ENCODE assay signal across 20 cellular contexts in the genomic region with DNA sequence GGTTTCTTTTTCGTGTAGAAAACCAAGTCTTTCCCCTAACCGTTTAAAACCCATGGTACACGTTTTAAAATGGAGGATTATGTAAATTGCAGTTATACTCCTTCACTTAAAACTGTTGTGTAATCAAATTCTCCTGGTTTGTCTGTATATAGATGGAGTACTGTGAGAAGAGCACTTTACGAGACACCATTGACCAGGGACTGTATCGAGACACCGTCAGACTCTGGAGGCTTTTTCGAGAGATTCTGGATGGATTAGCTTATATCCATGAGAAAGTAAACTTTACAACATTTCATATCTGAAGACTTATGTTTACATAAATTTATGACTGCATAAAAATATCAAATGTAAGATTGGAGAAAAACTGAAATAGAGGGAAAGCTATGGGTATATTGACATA. TPM values are rescaled to one million over a fixed set of nuclear protein-coding genes. Genes with fewer than 3 reads are reported as not detected.
A peak's percentile ranks its signal among the peaks of the same experiment; 100 is the strongest.
DNase-seq lines count a peak whose midpoint lies in the region; ATAC-seq, FAIRE-seq and TF ChIP-seq lines count a peak whose summit lies in the region.
"Had no signal": no experiment of that assay in that cellular context is flagged by ENCODE, and none has a peak within 500 bp of the region (broad histone marks: within the 10 kb centered on the region; RNA-seq: fewer than 3 reads in every experiment).

No MANE protein-coding gene starts in this region.

- H3K27me3 Mint-ChIP-seq in WTC11 (ENCODE audit: low read depth), result no peaks in the 10 kb centered on the region
- H3K27me3 Mint-ChIP-seq: CD4-positive, alpha-beta memory T cell had no signal

- H3K4me3 Mint-ChIP-seq in WTC11, result no peak overlapping the region
- H3K4me3 Mint-ChIP-seq: CD4-positive, alpha-beta memory T cell; HFFc6 had no signal

- peaks cover 67% of the 10 kb centered on the region for H3K36me3 Mint-ChIP-seq in WTC11

- 0 out of 2 replicates have a peak overlapping the region, but pooled peaks have one; percentile 4 for H3K27ac Mint-ChIP-seq in WTC11
- H3K27ac Mint-ChIP-seq: HFFc6 had no signal

- no peak overlapping the region for H3K27ac ChIP-seq in left ventricle myocardium inferior (replicated peaks)

- POLR2A ChIA-PET in WTC11 (lab: Charles Lee), result no interaction called here

- no peaks in the 10 kb centered on the region for H3K9me3 ChIP-seq in left ventricle myocardium inferior (replicated peaks)
- H3K9me3 ChIP-seq: HAP-1 had no signal

- H3K4me3 ChIP-seq in LNCaP clone FGC (ENCODE audit: low read depth, low read length) (no peak overlapping the region), left ventricle myocardium inferior (no peak overlapping the region)
- H3K4me3 ChIP-seq: HAP-1 had no signal

- peaks cover 7% of the 10 kb centered on the region for H3K9me3 Mint-ChIP-seq in WTC11
- H3K9me3 Mint-ChIP-seq: HFFc6 had no signal

- H3K4me1 ChIP-seq in left ventricle myocardium inferior, result no peaks in the 10 kb centered on the region
- H3K4me1 ChIP-seq: HAP-1 had no signal

- no peak for ATAC-seq in WTC11
- ATAC-seq in left colon, result peak; percentile 69

- no peaks in the 10 kb centered on the region for H3K4me1 Mint-ChIP-seq in WTC11
- H3K4me1 Mint-ChIP-seq: CD4-positive, alpha-beta memory T cell had no signal

- H3K27me3 ChIP-seq in left ventricle myocardium inferior (ENCODE audit: low read depth), result no peaks in the 10 kb centered on the region

- DNase-seq in LNCaP clone FGC (ENCODE audit: low read depth) (peak; percentile 71), WTC11 (ENCODE audit: low spot score) (no peak), left colon (no peak), left ventricle myocardium inferior (no peak), HUDEP-2 (lab: John Stamatoyannopoulos, UW; ENCODE audit: unreplicated experiment in 76 of 76) (no peak)
- no peak for DNase-seq in stimulated activated CD4-positive, alpha-beta T cell treated with anti-CD3 and anti-CD28 coated beads, Interleukin-2, amount 100 ng/mL, for 48 hours
- DNase-seq: 8988T; C1 segment of cervical spinal cord; Calu3; CD4-positive, alpha-beta memory T cell; COR-L47; DMS53; DMS79 treated with DMSO at 0.1 percent for 48 hours; GF-D8; GOT3; HFFc6 had no signal

- TF ChIP-seq CTCF in LNCaP clone FGC (IDR thresholded peaks at IDR 0.05; ENCODE audit: control insufficient read depth, extremely low read depth, insufficient read depth) (no peak), WTC11 (IDR thresholded peaks at IDR 0.05) (no peak), left ventricle myocardium inferior (IDR thresholded peaks at IDR 0.05; ENCODE audit: borderline replicate concordance) (no peak)

- CTCF ChIA-PET in WTC11 (lab: Charles Lee), result no interaction called here

- intact Hi-C loops in left colon (cut with DNase I, micrococcal nuclease), result no loop called here
- intact Hi-C loops in left ventricle myocardium inferior (cut with micrococcal nuclease), result no loop called here

- FAIRE-seq in A204.1 (lab: Jason Lieb, UNC), result peak; percentile 11
- FAIRE-seq: GM12891, H54 had no signal

- peaks cover 86% of the 10 kb centered on the region for H3K36me3 ChIP-seq in left ventricle myocardium inferior

TF ChIP-seq in WTC11, 78 proteins besides CTCF, POLR2A, EP300 and RAD21:
- no peak for TF ChIP-seq HMGA2 (CRISPR knock-in tag; IDR thresholded peaks at IDR 0.05)
- no peak for TF ChIP-seq SP1 (CRISPR knock-in tag; conservative IDR thresholded peaks at IDR 0.05)
- no peak for TF ChIP-seq PRRX2 (CRISPR knock-in tag; IDR thresholded peaks at IDR 0.05)
- TF ChIP-seq CBFB (CRISPR knock-in tag; IDR thresholded peaks at IDR 0.05; ENCODE audit: low read depth), result no peak
- no peak for TF ChIP-seq TEAD1 (CRISPR knock-in tag; IDR thresholded peaks at IDR 0.05)
- TF ChIP-seq RELA (CRISPR knock-in tag; IDR thresholded peaks at IDR 0.05; ENCODE audit: borderline replicate concordance), result no peak
- TF ChIP-seq, protein P1, sequence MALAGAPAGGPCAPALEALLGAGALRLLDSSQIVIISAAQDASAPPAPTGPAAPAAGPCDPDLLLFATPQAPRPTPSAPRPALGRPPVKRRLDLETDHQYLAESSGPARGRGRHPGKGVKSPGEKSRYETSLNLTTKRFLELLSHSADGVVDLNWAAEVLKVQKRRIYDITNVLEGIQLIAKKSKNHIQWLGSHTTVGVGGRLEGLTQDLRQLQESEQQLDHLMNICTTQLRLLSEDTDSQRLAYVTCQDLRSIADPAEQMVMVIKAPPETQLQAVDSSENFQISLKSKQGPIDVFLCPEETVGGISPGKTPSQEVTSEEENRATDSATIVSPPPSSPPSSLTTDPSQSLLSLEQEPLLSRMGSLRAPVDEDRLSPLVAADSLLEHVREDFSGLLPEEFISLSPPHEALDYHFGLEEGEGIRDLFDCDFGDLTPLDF (CRISPR knock-in tag; IDR thresholded peaks at IDR 0.05), result no peak

RNA-seq across cellular contexts. Expression of gene SRP14, which starts 51.1 kb away (rescaled TPM):
- total RNA-seq in WTC11 (2021) (190 to 199 TPM (median 192 TPM) in 3 replicates), left colon (100 to 1,000 TPM; 144 to 153 TPM), left ventricle myocardium inferior (240 TPM)

RNA-seq across cellular contexts. Expression of gene EIF2AK4, which starts 53.9 kb away (rescaled TPM):
- 89.1 to 93.2 TPM (median 90.7 TPM) in 3 replicates for total RNA-seq in WTC11 (2021)
- 10 to 100 TPM; 23.6 to 29.7 TPM for total RNA-seq in left colon
- total RNA-seq in left ventricle myocardium inferior, result 21.3 TPM
